In genomic region chr11:85346484-85346883, GRCh38 we compare ENCODE assay signal across 38 cellular contexts.
"Had no signal": no experiment of that assay in that cellular context is flagged by ENCODE, and none has a peak within 500 bp of the region (broad histone marks: within the 10 kb centered on the region; RNA-seq: fewer than 3 reads in every experiment).

No MANE protein-coding gene starts in this region.

- ATAC-seq: activated CD4-positive, alpha-beta T cell treated with anti-CD3 and anti-CD28 coated beads for 36 hours; activated CD8-positive, alpha-beta memory T cell treated with anti-CD3 and anti-CD28 coated beads, Interleukin-2, amount 10 ng/mL, durations not matched to agents 7 days and 5 days; activated CD8-positive, alpha-beta T cell treated with anti-CD3 and anti-CD28 coated beads, Interleukin-2, amount 10 ng/mL, durations not matched to agents 7 days and 5 days; activated naive CD4-positive, alpha-beta T cell treated with anti-CD3 and anti-CD28 coated beads, Interleukin-2, amount 50 U/mL, for 72 hours; esophagus mucosa; gastrocnemius medialis; heart left ventricle; T-helper 17 cell had no signal

- H3K27me3 ChIP-seq: ascending aorta, breast epithelium, cardiac muscle cell, dorsolateral prefrontal cortex, gastrocnemius medialis, heart left ventricle had no signal

- H3K4me3 Mint-ChIP-seq: activated CD4-positive, alpha-beta memory T cell treated with anti-CD3 and anti-CD28 coated beads for 36 hours; activated CD4-positive, alpha-beta T cell treated with anti-CD3 and anti-CD28 coated beads for 36 hours; activated CD4-positive, alpha-beta T cell treated with anti-CD3 and anti-CD28 coated beads, Interleukin-2, amount 10 ng/mL, durations not matched to agents 24 days and 14 days; activated CD8-positive, alpha-beta memory T cell treated with anti-CD3 and anti-CD28 coated beads, Interleukin-2, amount 10 ng/mL, durations not matched to agents 7 days and 5 days; activated CD8-positive, alpha-beta T cell treated with anti-CD3 and anti-CD28 coated beads, Interleukin-2, amount 10 ng/mL, durations not matched to agents 7 days and 5 days; activated naive CD4-positive, alpha-beta T cell treated with anti-CD3 and anti-CD28 coated beads, Interleukin-2, amount 10 ng/mL, durations not matched to agents 7 days and 5 days; activated naive CD8-positive, alpha-beta T cell treated with anti-CD3 and anti-CD28 coated beads, Interleukin-2, amount 10 ng/mL, durations not matched to agents 7 days and 5 days; activated T-helper 1 cell treated with anti-CD3 and anti-CD28 coated beads, Interleukin-12 subunit alpha, Interleukin-12 subunit beta, Interleukin-2, Interleukin-4 antibody, amounts not matched to agents 30 ng/mL and 10 ng/mL and 1 ng/mL, durations not matched to agents 14 hours and 24 hours and 36 hours; brain; dendritic cell treated with granulocyte-macrophage colony-stimulating factor and Interleukin-4, amounts not matched to agents 40 ng/mL and 50 ng/mL, for 4 days; endodermal cell; T-helper 17 cell; T-helper 2 cell treated with Interferon-gamma antibody and Interleukin-4, amounts not matched to agents 5 μg/mL and 100 μg/mL, for 36 hours had no signal

- H3K36me3 Mint-ChIP-seq: activated CD4-positive, alpha-beta memory T cell treated with anti-CD3 and anti-CD28 coated beads for 36 hours; activated CD8-positive, alpha-beta memory T cell treated with anti-CD3 and anti-CD28 coated beads, Interleukin-2, amount 10 ng/mL, durations not matched to agents 7 days and 5 days; activated naive CD4-positive, alpha-beta T cell treated with anti-CD3 and anti-CD28 coated beads, Interleukin-2, amount 10 ng/mL, durations not matched to agents 7 days and 5 days; activated naive CD8-positive, alpha-beta T cell treated with anti-CD3 and anti-CD28 coated beads, Interleukin-2, amount 10 ng/mL, durations not matched to agents 7 days and 5 days had no signal

- H3K4me3 ChIP-seq: ascending aorta, breast epithelium, cardiac muscle cell, coronary artery, dorsolateral prefrontal cortex, gastrocnemius medialis, heart left ventricle had no signal

- H3K27me3 Mint-ChIP-seq: activated CD4-positive, alpha-beta memory T cell treated with anti-CD3 and anti-CD28 coated beads for 36 hours; activated CD4-positive, alpha-beta T cell treated with anti-CD3 and anti-CD28 coated beads for 36 hours; activated CD4-positive, alpha-beta T cell treated with anti-CD3 and anti-CD28 coated beads, Interleukin-2, amount 10 ng/mL, durations not matched to agents 24 days and 14 days; activated CD8-positive, alpha-beta memory T cell treated with anti-CD3 and anti-CD28 coated beads, Interleukin-2, amount 10 ng/mL, durations not matched to agents 7 days and 5 days; activated naive CD4-positive, alpha-beta T cell treated with anti-CD3 and anti-CD28 coated beads, Interleukin-2, amount 10 ng/mL, durations not matched to agents 7 days and 5 days; activated naive CD8-positive, alpha-beta T cell treated with anti-CD3 and anti-CD28 coated beads, Interleukin-2, amount 10 ng/mL, durations not matched to agents 7 days and 5 days; brain; dendritic cell treated with granulocyte-macrophage colony-stimulating factor and Interleukin-4, amounts not matched to agents 40 ng/mL and 50 ng/mL, for 4 days; T-helper 17 cell had no signal

- DNase-seq: activated CD4-positive, alpha-beta memory T cell treated with anti-CD3 and anti-CD28 coated beads for 36 hours; activated CD4-positive, alpha-beta T cell treated with anti-CD3 and anti-CD28 coated beads for 36 hours; activated CD4-positive, alpha-beta T cell treated with anti-CD3 and anti-CD28 coated beads, Interleukin-2, amount 10 ng/mL, durations not matched to agents 24 days and 14 days; activated CD4-positive, CD25-positive, alpha-beta regulatory T cell; activated CD4-positive, CD25-positive, alpha-beta regulatory T cell treated with anti-CD3 and anti-CD28 coated beads, Interleukin-2, amount 50 U/mL, for 72 hours; activated CD8-positive, alpha-beta memory T cell treated with anti-CD3 and anti-CD28 coated beads, Interleukin-2, amount 10 ng/mL, durations not matched to agents 7 days and 5 days; activated CD8-positive, alpha-beta memory T cell treated with anti-CD3 and anti-CD28 coated beads, Interleukin-2, amount 50 U/mL, for 4 hours; activated CD8-positive, alpha-beta T cell treated with anti-CD3 and anti-CD28 coated beads, Interleukin-2, amount 10 ng/mL, durations not matched to agents 7 days and 5 days; activated gamma-delta T cell; activated naive CD4-positive, alpha-beta T cell; activated naive CD4-positive, alpha-beta T cell treated with anti-CD3 and anti-CD28 coated beads, Interleukin-2, amount 10 ng/mL, durations not matched to agents 7 days and 5 days; activated naive CD8-positive, alpha-beta T cell treated with anti-CD3 and anti-CD28 coated beads, Interleukin-2, amount 10 ng/mL, durations not matched to agents 7 days and 5 days; activated T-cell treated with anti-CD3 and anti-CD28 coated beads, Interleukin-2, amount 50 U/mL, for 1 hour; activated T-cell treated with anti-CD3 and anti-CD28 coated beads, Interleukin-2, amount 50 U/mL, for 48 hours; central memory CD4-positive, alpha-beta T cell; cerebellar nuclear complex; dorsolateral prefrontal cortex; effector memory CD4-positive, alpha-beta T cell; endodermal cell; foreskin fibroblast; gastrocnemius medialis; glutamatergic neuron; heart left ventricle; T-helper 1 cell; T-helper 17 cell; T1000; WERI-Rb-1 had no signal

- H3K4me1 Mint-ChIP-seq: activated CD4-positive, alpha-beta T cell treated with anti-CD3 and anti-CD28 coated beads for 36 hours; activated CD4-positive, alpha-beta T cell treated with anti-CD3 and anti-CD28 coated beads, Interleukin-2, amount 10 ng/mL, durations not matched to agents 24 days and 14 days; activated CD8-positive, alpha-beta memory T cell treated with anti-CD3 and anti-CD28 coated beads, Interleukin-2, amount 10 ng/mL, durations not matched to agents 7 days and 5 days; activated naive CD4-positive, alpha-beta T cell treated with anti-CD3 and anti-CD28 coated beads, Interleukin-2, amount 10 ng/mL, durations not matched to agents 7 days and 5 days; activated naive CD8-positive, alpha-beta T cell treated with anti-CD3 and anti-CD28 coated beads, Interleukin-2, amount 10 ng/mL, durations not matched to agents 7 days and 5 days; brain; T-helper 17 cell had no signal

- H3K4me1 ChIP-seq: ascending aorta, breast epithelium, gastrocnemius medialis, heart left ventricle had no signal

- H3K27ac Mint-ChIP-seq: activated CD4-positive, alpha-beta memory T cell treated with anti-CD3 and anti-CD28 coated beads for 36 hours; activated CD4-positive, alpha-beta T cell treated with anti-CD3 and anti-CD28 coated beads for 36 hours; activated CD4-positive, alpha-beta T cell treated with anti-CD3 and anti-CD28 coated beads, Interleukin-2, amount 10 ng/mL, durations not matched to agents 24 days and 14 days; activated CD8-positive, alpha-beta memory T cell treated with anti-CD3 and anti-CD28 coated beads, Interleukin-2, amount 10 ng/mL, durations not matched to agents 7 days and 5 days; activated CD8-positive, alpha-beta T cell treated with anti-CD3 and anti-CD28 coated beads, Interleukin-2, amount 10 ng/mL, durations not matched to agents 7 days and 5 days; activated naive CD4-positive, alpha-beta T cell treated with anti-CD3 and anti-CD28 coated beads, Interleukin-2, amount 10 ng/mL, durations not matched to agents 7 days and 5 days; activated naive CD4-positive, alpha-beta T cell treated with anti-CD3 and anti-CD28 coated beads, Interleukin-2, amount 50 U/mL, for 72 hours; activated naive CD8-positive, alpha-beta T cell treated with anti-CD3 and anti-CD28 coated beads, Interleukin-2, amount 10 ng/mL, durations not matched to agents 7 days and 5 days; activated T-helper 1 cell treated with anti-CD3 and anti-CD28 coated beads, Interleukin-12 subunit alpha, Interleukin-12 subunit beta, Interleukin-2, Interleukin-4 antibody, amounts not matched to agents 30 ng/mL and 10 ng/mL and 1 ng/mL, durations not matched to agents 14 hours and 24 hours and 36 hours; activated T-helper 2 cell treated with anti-CD3 and anti-CD28 coated beads, Interferon-gamma antibody, Interleukin-2, Interleukin-4, amounts not matched to agents 10 μg/mL and 5 μg/mL and 100 μg/mL, durations not matched to agents 14 hours and 24 hours and 36 hours; brain; dendritic cell treated with granulocyte-macrophage colony-stimulating factor and Interleukin-4, amounts not matched to agents 40 ng/mL and 50 ng/mL, for 4 days; endodermal cell; T-helper 17 cell; T-helper 2 cell treated with Interferon-gamma antibody and Interleukin-4, amounts not matched to agents 5 μg/mL and 100 μg/mL, for 36 hours had no signal

- H3K27ac ChIP-seq: ascending aorta, breast epithelium, cardiac muscle cell, coronary artery, dorsolateral prefrontal cortex, gastrocnemius medialis, heart left ventricle, WERI-Rb-1 had no signal

- H3K36me3 ChIP-seq: ascending aorta, breast epithelium, cardiac muscle cell, gastrocnemius medialis, heart left ventricle, WERI-Rb-1 had no signal

- H3K9me3 Mint-ChIP-seq: dendritic cell treated with granulocyte-macrophage colony-stimulating factor and Interleukin-4, amounts not matched to agents 40 ng/mL and 50 ng/mL, for 4 days had no signal
